Comparison of ENCODE assay signal across 13 cellular contexts in genomic region chr17:1367351-1367745, GRCh38. TPM values are rescaled to one million over a fixed set of nuclear protein-coding genes. Genes with fewer than 3 reads are reported as not detected.
DNase-seq lines count a peak whose midpoint lies in the region; ATAC-seq, FAIRE-seq and TF ChIP-seq lines count a peak whose summit lies in the region.
"Had no signal": no experiment of that assay in that cellular context is flagged by ENCODE, and none has a peak within 500 bp of the region (broad histone marks: within the 10 kb centered on the region; RNA-seq: fewer than 3 reads in every experiment).

No MANE protein-coding gene starts in this region.

- BruUV-seq in IMR-90 (replicated peaks; lab: Mats Ljungman, UMichigan) (no TSS peak), HepG2 (replicated peaks; lab: Mats Ljungman, UMichigan) (no TSS peak)

- no peak overlapping the region for H2BK20ac ChIP-seq in IMR-90 (ENCODE audit: low read depth, low read length)

- H4K20me1 ChIP-seq in BLaER1 treated with 17β-estradiol and CSF1 and Interleukin-3, amounts not matched to agents 10 nM and 100 nM = peaks cover 68 to 100% (median 88%) of the 10 kb centered on the region in 11 experiments
- H4K20me1 ChIP-seq in IMR-90 (ENCODE audit: insufficient read depth, low read length) = peaks cover 98% of the 10 kb centered on the region
- peaks cover 91% of the 10 kb centered on the region for H4K20me1 ChIP-seq in HepG2 (ENCODE audit: insufficient read depth, low read length)

- H4K8ac ChIP-seq in IMR-90 (ENCODE audit: low read depth in 2 of 2, low read length in 2 of 2) = peak overlapping the region in 1 of 2 experiments; percentile 10; a peak in 1 of 4 replicates

- peaks cover 0 to 60% of the 10 kb centered on the region in 2 experiments; a peak in 2 of 4 replicates for H3K79me1 ChIP-seq in IMR-90 (ENCODE audit: low read depth in 1 of 2, low read length in 2 of 2)

- H3K18ac ChIP-seq in IMR-90 (ENCODE audit: low read depth, low read length) = no peak overlapping the region

- H4K5ac ChIP-seq in IMR-90 (ENCODE audit: low read depth, low read length) = no peak overlapping the region

- TF ChIP-seq POLR2A in IMR-90 (IDR thresholded peaks at IDR 0.05; ENCODE audit: low read depth, low read length) (no peak), HepG2 (IDR thresholded peaks at IDR 0.05; ENCODE audit: insufficient read depth in 1 of 2, low read depth in 2 of 2, low read length in 2 of 2) (no peak)

- DNase-seq in IMR-90 (peak; percentile 31), omental fat pad (ENCODE audit: low spot score) (no peak), NCI-H345 (lab: John Stamatoyannopoulos, UW) (no peak), HepG2 (ENCODE audit: low spot score) (no peak), ACHN (no peak)
- DNase-seq in central memory CD8-positive, alpha-beta T cell (ENCODE audit: low spot score in 2 of 2) = no peak
- DNase-seq in activated CD4-positive, CD25-positive, alpha-beta regulatory T cell (lab: John Stamatoyannopoulos, UW) = no peak
- DNase-seq: NCI-H2081; SHP77 treated with DMSO at 0.1 percent for 48 hours; stimulated activated CD4-positive, alpha-beta T cell treated with anti-CD3 and anti-CD28 coated beads, Interleukin-15, amount 100 ng/mL, for 24 hours; upper lobe of left lung had no signal

- H3K4ac ChIP-seq in IMR-90 (ENCODE audit: low read depth, low read length) = peak overlapping the region; percentile 21

- peaks cover 34% of the 10 kb centered on the region for H3K36me3 Mint-ChIP-seq in central memory CD8-positive, alpha-beta T cell (ENCODE audit: insufficient read depth)

- no CpG with 5 or more reads among the region's 5 CpGs for WGBS in IMR-90 (ENCODE audit: extremely low coverage in 2 of 2, insufficient read length in 1 of 2), 2 experiments
- 94% methylated on average over 5 of the region's 5 CpGs for WGBS in HepG2 (ENCODE audit: low lambda C conversion rate)

- TF ChIP-seq CTCF in IMR-90 (conservative IDR thresholded peaks at IDR 0.05; ENCODE audit: low read depth, low read length) (no peak), omental fat pad (IDR thresholded peaks at IDR 0.05) (no peak), HepG2 (CRISPR knock-in tag; IDR thresholded peaks at IDR 0.05) (no peak)

- H3K4me1 ChIP-seq in BLaER1 treated with 17β-estradiol and CSF1 and Interleukin-3, amounts not matched to agents 10 nM and 100 nM = peaks cover 63 to 99% (median 80%) of the 10 kb centered on the region in 10 experiments
- H3K4me1 ChIP-seq in IMR-90 (ENCODE audit: control insufficient read depth, insufficient read depth, low read length) (peaks cover 16% of the 10 kb centered on the region), HepG2 (ENCODE audit: insufficient read depth, low read length) (peaks cover 19% of the 10 kb centered on the region)

- H3K27me3 ChIP-seq in BLaER1 treated with 17β-estradiol and CSF1 and Interleukin-3, amounts not matched to agents 10 nM and 100 nM = no peaks in the 10 kb centered on the region
- H3K27me3 ChIP-seq in IMR-90 (ENCODE audit: control insufficient read depth, insufficient read depth, low read length) (no peaks in the 10 kb centered on the region), HepG2 (ENCODE audit: control insufficient read depth in 1 of 2, insufficient read depth in 2 of 2, low read length in 2 of 2) (no peaks in the 10 kb centered on the region)
- H3K27me3 ChIP-seq: upper lobe of left lung had no signal

- no peak overlapping the region for H3K56ac ChIP-seq in IMR-90 (ENCODE audit: extremely low read depth, insufficient read depth, low read length)

- peaks cover 34 to 68% (median 57%) of the 10 kb centered on the region in 11 experiments for H3K36me3 ChIP-seq in BLaER1 treated with 17β-estradiol and CSF1 and Interleukin-3, amounts not matched to agents 10 nM and 100 nM
- H3K36me3 ChIP-seq in IMR-90 (ENCODE audit: control insufficient read depth, insufficient read depth, low read length) (peaks cover 11% of the 10 kb centered on the region), HepG2 (replicated peaks in 1 of 2; ENCODE audit: control insufficient read depth in 1 of 2, insufficient read depth in 2 of 2, low read length in 2 of 2) (peaks cover 12 to 30% of the 10 kb centered on the region in 2 experiments)

- CTCF ChIA-PET in IMR-90 (lab: Yijun Ruan, JAX) = interaction anchor here (0.9 to 1.0 kb wide), 2 partner anchors 56 to 77 kb away, joined by 3 read pairs; no protein-coding TSS in a partner anchor
- CTCF ChIA-PET in HepG2 (lab: Yijun Ruan, JAX; ENCODE audit: low intra/inter-chr PET ratio, low total read pairs) = no interaction called here

- H3K4me3 ChIP-seq in BLaER1 treated with 17β-estradiol and CSF1 and Interleukin-3, amounts not matched to agents 10 nM and 100 nM = no peak overlapping the region
- no peak overlapping the region for H3K4me3 ChIP-seq in IMR-90 (ENCODE audit: insufficient read depth, low read depth, low read length)
- H3K4me3 ChIP-seq in HepG2 (replicated peaks in 1 of 3; ENCODE audit: insufficient read depth in 1 of 3, low read depth in 2 of 3, low read length in 3 of 3) = no peak overlapping the region
- H3K4me3 ChIP-seq: upper lobe of left lung had no signal

- H2BK5ac ChIP-seq in IMR-90 (ENCODE audit: low read depth, low read length, poor library complexity, severe bottlenecking) = peak overlapping the region; percentile 87

- peak overlapping the region in 9 of 11 experiments; percentile 5 to 33 (median 15); a peak in 9 of 22 replicates for H3K9ac ChIP-seq in BLaER1 treated with 17β-estradiol and CSF1 and Interleukin-3, amounts not matched to agents 10 nM and 100 nM
- H3K9ac ChIP-seq in IMR-90 (ENCODE audit: low read depth, low read length) (no peak overlapping the region), HepG2 (ENCODE audit: insufficient read depth, low read depth, low read length) (no peak overlapping the region)

- H3K79me2 ChIP-seq in HepG2 (ENCODE audit: insufficient read depth, low read length) = peaks cover 93% of the 10 kb centered on the region

- POLR2A ChIA-PET in IMR-90 (lab: Charles Lee; ENCODE audit: unreplicated experiment) (no interaction called here), HepG2 (lab: Yijun Ruan, JAX) (interaction anchor here (1.5 kb wide), 1 partner anchor 38 kb away, joined by 4 read pairs; no protein-coding TSS in a partner anchor)

- H3K9me3 Mint-ChIP-seq in central memory CD8-positive, alpha-beta T cell = no peaks in the 10 kb centered on the region

- no peak overlapping the region for H2AK9ac ChIP-seq in IMR-90 (replicated peaks; ENCODE audit: low read depth, low read length, poor library complexity)

- dilution Hi-C loops in IMR-90 (cut with HindIII; ENCODE audit: low sequenced_read_pairs, unreplicated experiment) = no loop called here

- peak overlapping the region in 6 of 11 experiments; percentile 12 to 98 (median 28); a peak in 11 of 22 replicates for H3K4me2 ChIP-seq in BLaER1 treated with 17β-estradiol and CSF1 and Interleukin-3, amounts not matched to agents 10 nM and 100 nM
- H3K4me2 ChIP-seq in IMR-90 (ENCODE audit: low read depth, low read length) (peak overlapping the region; percentile 2; the same call in 1 of the 2 replicates), HepG2 (ENCODE audit: low read depth, low read length) (no peak overlapping the region)

- H3K27ac Mint-ChIP-seq in central memory CD8-positive, alpha-beta T cell (ENCODE audit: low read depth) = peak overlapping the region; percentile 54

- H2AFZ ChIP-seq in IMR-90 (replicated peaks; ENCODE audit: low read length, poor library complexity) (no peak overlapping the region), HepG2 (ENCODE audit: low read length) (no peak overlapping the region)

- no peak overlapping the region for H3K4me3 Mint-ChIP-seq in central memory CD8-positive, alpha-beta T cell

- TF ChIP-seq RAD21 in IMR-90 (IDR thresholded peaks at IDR 0.05; ENCODE audit: low read length) (no peak), HepG2 (CRISPR knock-in tag; IDR thresholded peaks at IDR 0.05) (no peak)

- no peak overlapping the region; the same call in 1 of the 2 replicates for H3K14ac ChIP-seq in IMR-90 (replicated peaks; ENCODE audit: low read depth, low read length)

- in situ Hi-C loops in IMR-90 (cut with MboI; ENCODE audit: low sequenced_read_pairs) = loop anchor here (10.0 kb wide), 2 partner anchors 67 to 147 kb away; partner anchors contain the start of gene INPP5K
- in situ Hi-C loops in HepG2 (cut with HindIII; ENCODE audit: extremely low pct_ligation_motif_present, low pct_unique_long_range_greater_than_20kb) = loop anchor here (5.0 kb wide), 1 partner anchor 150 kb away; the partner anchor contains the start of gene INPP5K
- in situ Hi-C loops in ACHN (cut with HindIII; ENCODE audit: low pct_ligation_motif_present, low pct_unique_long_range_greater_than_20kb, low sequenced_read_pairs) = no loop called here

- no peak overlapping the region for H2BK120ac ChIP-seq in IMR-90 (ENCODE audit: low read depth, low read length)

- peak; percentile 18; the same call in 1 of the 2 replicates for ATAC-seq in IMR-90 (ENCODE audit: low read depth)
- ATAC-seq in central memory CD8-positive, alpha-beta T cell (replicated peaks; ENCODE audit: extremely low read depth, poor library complexity, severe bottlenecking) = no peak
- peak; percentile 10 for ATAC-seq in omental fat pad (ENCODE audit: low FRiP score)
- ATAC-seq in HepG2 = no peak

- no peaks in the 10 kb centered on the region for H3K9me3 ChIP-seq in BLaER1 treated with 17β-estradiol and CSF1 and Interleukin-3, amounts not matched to agents 10 nM and 100 nM (replicated peaks in 1 of 11)
- H3K9me3 ChIP-seq in IMR-90 (ENCODE audit: control insufficient read depth, insufficient read depth, low read length) = no peaks in the 10 kb centered on the region
- no peaks in the 10 kb centered on the region for H3K9me3 ChIP-seq in HepG2 (ENCODE audit: low read length)
- H3K9me3 ChIP-seq: upper lobe of left lung had no signal

- no peaks in the 10 kb centered on the region for H3K27me3 Mint-ChIP-seq in central memory CD8-positive, alpha-beta T cell

- H3K4me1 Mint-ChIP-seq in central memory CD8-positive, alpha-beta T cell = peaks cover 42% of the 10 kb centered on the region

- no peak for TF ChIP-seq EP300 in HepG2 (IDR thresholded peaks at IDR 0.05; ENCODE audit: low read depth in 2 of 2, low read length in 2 of 2)
- TF ChIP-seq EP300 in HepG2 (CRISPR knock-in tag; IDR thresholded peaks at IDR 0.05; ENCODE audit: borderline replicate concordance) = no peak

- no peak overlapping the region for H2AK5ac ChIP-seq in IMR-90 (ENCODE audit: low read depth, low read length)

- peak overlapping the region in 8 of 11 experiments; percentile 5 to 97 (median 36); a peak in 10 of 22 replicates for H3K27ac ChIP-seq in BLaER1 treated with 17β-estradiol and CSF1 and Interleukin-3, amounts not matched to agents 10 nM and 100 nM
- H3K27ac ChIP-seq in IMR-90 (ENCODE audit: insufficient read depth, low read length) = peak overlapping the region; percentile 54; the same call in 1 of the 2 replicates
- no peak overlapping the region for H3K27ac ChIP-seq in HepG2 (ENCODE audit: extremely low read length, insufficient read depth, low read length)
- H3K27ac ChIP-seq: HL-60 had no signal

- no peak for FAIRE-seq in HepG2 (lab: Jason Lieb, UNC)

- H3K9me1 ChIP-seq in IMR-90 (ENCODE audit: insufficient read depth, low read length) = peaks cover 10% of the 10 kb centered on the region

- intact Hi-C loops in IMR-90 (cut with micrococcal nuclease) = no loop called here
- intact Hi-C loops in HepG2 (cut with micrococcal nuclease; ENCODE audit: unreplicated experiment) = loop anchor here (10.0 kb wide), 1 partner anchor 47 kb away; no protein-coding TSS in a partner anchor

- H3K23ac ChIP-seq in IMR-90 (ENCODE audit: low read depth, low read length) = peak overlapping the region; percentile 53

- H2BK15ac ChIP-seq in IMR-90 (ENCODE audit: low read depth, low read length) = no peak overlapping the region

- no peak overlapping the region for H4K91ac ChIP-seq in IMR-90 (ENCODE audit: insufficient read depth, low read depth, low read length)

RNA-seq across cellular contexts. Expression of gene YWHAE, which starts 32.7 kb away (rescaled TPM):
- total RNA-seq in IMR-90 (2012; rRNA removed) (358 and 964 TPM in 2 replicates), omental fat pad (100 to 1,000 TPM; 489 to 684 (median 635) TPM), HepG2 (2016; rRNA removed; fragmentation: Illumina TruSeq; extraction: Trizol) (256 and 504 TPM in 2 replicates)
- polyA plus RNA-seq in IMR-90 (2012; rRNA removed) (774 and 817 TPM in 2 replicates), HepG2 (2011; rRNA removed) (249 and 335 TPM in 2 replicates)
- 140 and 369 TPM in 2 replicates for polyA plus RNA-seq in IMR-90 (2012; cell fraction: cytosol; rRNA removed)
- 42.1 and 246 TPM in 2 replicates for polyA plus RNA-seq in IMR-90 (2012; cell fraction: nucleus; rRNA removed; ENCODE audit: low replicate concordance)
- 47.1 and 52.6 TPM in 2 replicates for total RNA-seq in HepG2 (2016; cell fraction: cytosol; rRNA removed; fragmentation: Illumina TruSeq; extraction: Trizol; ENCODE audit: low read depth)
- total RNA-seq in HepG2 (2016; cell fraction: insoluble cytoplasmic fraction; rRNA removed; fragmentation: Illumina TruSeq; extraction: Trizol) = 277 and 538 TPM in 2 replicates
- 139 and 150 TPM in 2 replicates for total RNA-seq in HepG2 (2016; cell fraction: membrane; rRNA removed; fragmentation: Illumina TruSeq; extraction: Trizol)
- 149 and 165 TPM in 2 replicates for total RNA-seq in HepG2 (2016; cell fraction: nucleus; rRNA removed; fragmentation: Illumina TruSeq; extraction: Trizol)
- polyA plus RNA-seq in HepG2 (2011; cell fraction: cytosol; rRNA removed) = 317 and 360 TPM in 2 replicates
- 61.1 and 72.7 TPM in 2 replicates for polyA plus RNA-seq in HepG2 (2011; cell fraction: nucleus; rRNA removed)
- polyA plus RNA-seq in HepG2 (2012) = 349 and 597 TPM in 2 replicates
- polyA plus RNA-seq in HepG2 (2016; cell fraction: cytosol; fragmentation: Illumina TruSeq; extraction: Trizol; ENCODE audit: low read depth) = 53.7 and 53.8 TPM in 2 replicates
- polyA plus RNA-seq in HepG2 (2016; cell fraction: insoluble cytoplasmic fraction; fragmentation: Illumina TruSeq; extraction: Trizol; ENCODE audit: low read depth) = 882 and 909 TPM in 2 replicates
- polyA plus RNA-seq in HepG2 (2016; cell fraction: membrane; fragmentation: Illumina TruSeq; extraction: Trizol; ENCODE audit: low read depth) = 149 and 156 TPM in 2 replicates
- polyA plus RNA-seq in HepG2 (2016; cell fraction: nucleus; fragmentation: Illumina TruSeq; extraction: Trizol; ENCODE audit: insufficient read depth, low read depth) = 279 and 293 TPM in 2 replicates
- 266 and 357 TPM in 2 replicates for polyA minus RNA-seq in HepG2 (2011; rRNA and poly(A)+ RNA removed; ENCODE audit: low replicate concordance)
- 327 and 341 TPM in 2 replicates for polyA minus RNA-seq in HepG2 (2011; cell fraction: cytosol; rRNA and poly(A)+ RNA removed)
- 88.1 and 126 TPM in 2 replicates for polyA minus RNA-seq in HepG2 (2011; cell fraction: nucleus; rRNA and poly(A)+ RNA removed)

Comparison
In these comparisons a context has a peak if more than half of its experiments do, and no peak if none do; other contexts are left out.
1. H3K9ac ChIP-seq: peak in BLaER1 treated with 17β-estradiol and CSF1 and Interleukin-3, amounts not matched to agents 10 nM and 100 nM (9 of 11); none in IMR-90 (single experiment) and HepG2 (single experiment).
2. ATAC-seq: peak in IMR-90 (single experiment) and omental fat pad (single experiment); none in central memory CD8-positive, alpha-beta T cell (single experiment) and HepG2 (single experiment).